Comparison of ENCODE assay signal across 26 cellular contexts in genomic region chr1:227777156-227777555, GRCh38. TPM values are rescaled to one million over a fixed set of nuclear protein-coding genes. Genes with fewer than 3 reads are reported as not detected.
"Had no signal": no experiment of that assay in that cellular context is flagged by ENCODE, and none has a peak within 500 bp of the region (broad histone marks: within the 10 kb centered on the region; RNA-seq: fewer than 3 reads in every experiment).

No MANE protein-coding gene starts in this region.

- FAIRE-seq: keratinocyte, TTC549 had no signal

- DNase-seq: activated CD4-positive, alpha-beta T cell treated with anti-CD3 and anti-CD28 coated beads for 1 hour; activated naive CD4-positive, alpha-beta T cell treated with Interleukin-2 at 50 U/mL for 16 hours; activated T-cell treated with anti-CD3 and anti-CD28 coated beads, Interleukin-2, amount 50 U/mL, for 1 hour; amygdala; effector CD4-positive, alpha-beta T cell; erythroblast; foreskin fibroblast; heart right ventricle; mammary epithelial cell; midbrain; stimulated activated CD4-positive, alpha-beta T cell treated with anti-CD3 and anti-CD28 coated beads, Interleukin-1b, Interleukin-23, amount 100 ng/mL, for 48 hours; substantia nigra; T-helper 1 cell; thyroid gland; WERI-Rb-1 had no signal

- H3K9me3 Mint-ChIP-seq: activated T-helper 17 cell treated with anti-CD3 and anti-CD28 coated beads, Interleukin-2, amount 50 U/mL, for 72 hours; neural crest cell; stimulated activated naive CD8-positive, alpha-beta T cell treated with anti-CD3 and anti-CD28 coated beads, Interleukin-15, Interleukin-2, amounts not matched to agents 100 ng/mL and 50 ng/mL, for 24 hours had no signal

- H3K9me3 ChIP-seq: heart right ventricle, prostate gland, thyroid gland had no signal

- H3K27me3 Mint-ChIP-seq: activated T-helper 17 cell treated with anti-CD3 and anti-CD28 coated beads, Interleukin-2, amount 50 U/mL, for 72 hours; stimulated activated naive CD8-positive, alpha-beta T cell treated with anti-CD3 and anti-CD28 coated beads, Interleukin-15, Interleukin-2, amounts not matched to agents 100 ng/mL and 50 ng/mL, for 24 hours had no signal

- H3K4me3 ChIP-seq: cardiac muscle cell, heart right ventricle, prostate gland, thyroid gland had no signal

- H3K4me1 ChIP-seq: prostate gland, thyroid gland had no signal

- H3K36me3 ChIP-seq: cardiac muscle cell, prostate gland, WERI-Rb-1 had no signal

- H3K4me3 Mint-ChIP-seq: activated T-helper 17 cell treated with anti-CD3 and anti-CD28 coated beads, Interleukin-2, amount 50 U/mL, for 72 hours; neural crest cell; stimulated activated naive CD8-positive, alpha-beta T cell treated with anti-CD3 and anti-CD28 coated beads, Interleukin-15, Interleukin-2, amounts not matched to agents 100 ng/mL and 50 ng/mL, for 24 hours had no signal

- ATAC-seq: activated T-helper 17 cell treated with anti-CD3 and anti-CD28 coated beads, Interleukin-2, amount 50 U/mL, for 72 hours; heart right ventricle had no signal

- H3K27ac ChIP-seq: cardiac muscle cell, heart right ventricle, prostate gland, thyroid gland, WERI-Rb-1 had no signal

- H3K27ac Mint-ChIP-seq: activated T-helper 17 cell treated with anti-CD3 and anti-CD28 coated beads, Interleukin-2, amount 50 U/mL, for 72 hours; stimulated activated naive CD8-positive, alpha-beta T cell treated with anti-CD3 and anti-CD28 coated beads, Interleukin-15, Interleukin-2, amounts not matched to agents 100 ng/mL and 50 ng/mL, for 24 hours had no signal

- H3K27me3 ChIP-seq: cardiac muscle cell, heart right ventricle, thyroid gland had no signal

RNA-seq across cellular contexts. Expression of gene PRSS38, which starts 38.3 kb away (rescaled TPM):
- total RNA-seq: activated T-helper 17 cell treated with anti-CD3 and anti-CD28 coated beads, Interleukin-2, amount 50 U/mL, for 72 hours; cardiac muscle cell; chondrocyte; fibroblast of lung; heart right ventricle; mammary epithelial cell; neural crest cell; osteocyte; thyroid gland; urinary bladder had no signal
- polyA plus RNA-seq: cardiac muscle cell, fibroblast of lung, heart right ventricle, keratinocyte, mammary epithelial cell, urinary bladder had no signal
